Comparison of ENCODE assay signal across 16 cellular contexts in genomic region chr5:72480836-72481235, GRCh38. TPM values are rescaled to one million over a fixed set of nuclear protein-coding genes. Genes with fewer than 3 reads are reported as not detected.
"Had no signal": no experiment of that assay in that cellular context is flagged by ENCODE, and none has a peak within 500 bp of the region (broad histone marks: within the 10 kb centered on the region; RNA-seq: fewer than 3 reads in every experiment).

No MANE protein-coding gene starts in this region.

- ATAC-seq: activated CD4-positive, alpha-beta T cell treated with anti-CD3 and anti-CD28 coated beads for 36 hours; activated CD8-positive, alpha-beta memory T cell treated with anti-CD3 and anti-CD28 coated beads, Interleukin-2, amount 10 ng/mL, durations not matched to agents 7 days and 5 days; pancreas; T-helper 17 cell had no signal

- H3K9me3 Mint-ChIP-seq: activated CD4-positive, alpha-beta memory T cell treated with anti-CD3 and anti-CD28 coated beads for 36 hours had no signal

- H3K4me1 Mint-ChIP-seq: activated CD4-positive, alpha-beta T cell treated with anti-CD3 and anti-CD28 coated beads for 36 hours; activated CD8-positive, alpha-beta memory T cell treated with anti-CD3 and anti-CD28 coated beads, Interleukin-2, amount 10 ng/mL, durations not matched to agents 7 days and 5 days; T-helper 17 cell had no signal

- DNase-seq: activated CD4-positive, alpha-beta memory T cell treated with anti-CD3 and anti-CD28 coated beads for 36 hours; activated CD4-positive, alpha-beta T cell treated with anti-CD3 and anti-CD28 coated beads for 36 hours; activated CD8-positive, alpha-beta memory T cell treated with anti-CD3 and anti-CD28 coated beads, Interleukin-2, amount 10 ng/mL, durations not matched to agents 7 days and 5 days; activated naive CD4-positive, alpha-beta T cell treated with anti-CD3 and anti-CD28 coated beads, Interleukin-2, amount 50 U/mL, for 16 hours; activated T-cell treated with anti-CD3 and anti-CD28 coated beads, Interleukin-2, amount 50 U/mL, for 1 hour; erythroblast; head of caudate nucleus; midbrain; pancreas; stimulated activated CD4-positive, alpha-beta T cell treated with anti-CD3 and anti-CD28 coated beads, Interleukin-15, amount 100 ng/mL, for 24 hours; stimulated activated CD4-positive, alpha-beta T cell treated with anti-CD3 and anti-CD28 coated beads, Interleukin-4, amount 100 ng/mL, for 24 hours; stimulated activated naive CD4-positive, alpha-beta T cell treated with Interleukin-2 at 50 U/mL for 16 hours; substantia nigra; T-helper 17 cell; transverse colon had no signal

- H3K4me3 Mint-ChIP-seq: activated CD4-positive, alpha-beta memory T cell treated with anti-CD3 and anti-CD28 coated beads for 36 hours; activated CD4-positive, alpha-beta T cell treated with anti-CD3 and anti-CD28 coated beads for 36 hours; activated CD8-positive, alpha-beta memory T cell treated with anti-CD3 and anti-CD28 coated beads, Interleukin-2, amount 10 ng/mL, durations not matched to agents 7 days and 5 days; T-helper 17 cell had no signal

- H3K36me3 Mint-ChIP-seq: activated CD4-positive, alpha-beta memory T cell treated with anti-CD3 and anti-CD28 coated beads for 36 hours; activated CD8-positive, alpha-beta memory T cell treated with anti-CD3 and anti-CD28 coated beads, Interleukin-2, amount 10 ng/mL, durations not matched to agents 7 days and 5 days had no signal

- H3K27me3 ChIP-seq: cardiac muscle cell, pancreas, transverse colon had no signal

- H3K27ac ChIP-seq: cardiac muscle cell, pancreas, transverse colon had no signal

- H3K4me1 ChIP-seq: pancreas had no signal

- H3K36me3 ChIP-seq: cardiac muscle cell, pancreas, transverse colon had no signal

- H3K27ac Mint-ChIP-seq: activated CD4-positive, alpha-beta memory T cell treated with anti-CD3 and anti-CD28 coated beads for 36 hours; activated CD4-positive, alpha-beta T cell treated with anti-CD3 and anti-CD28 coated beads for 36 hours; activated CD8-positive, alpha-beta memory T cell treated with anti-CD3 and anti-CD28 coated beads, Interleukin-2, amount 10 ng/mL, durations not matched to agents 7 days and 5 days; T-helper 17 cell had no signal

- H3K4me3 ChIP-seq: cardiac muscle cell, pancreas, transverse colon had no signal

- H3K9me3 ChIP-seq: pancreas, transverse colon had no signal

RNA-seq across cellular contexts. Expression of gene ZNF366, which starts 26.4 kb away (rescaled TPM):
- total RNA-seq: activated CD4-positive, alpha-beta memory T cell treated with anti-CD3 and anti-CD28 coated beads for 36 hours; activated CD4-positive, alpha-beta T cell treated with anti-CD3 and anti-CD28 coated beads for 36 hours; activated CD8-positive, alpha-beta memory T cell treated with anti-CD3 and anti-CD28 coated beads, Interleukin-2, amount 10 ng/mL, durations not matched to agents 7 days and 5 days; cardiac muscle cell had no signal
- polyA plus RNA-seq: cardiac muscle cell had no signal
